Comparison of ENCODE assay signal across 8 cellular contexts in the genomic region with DNA sequence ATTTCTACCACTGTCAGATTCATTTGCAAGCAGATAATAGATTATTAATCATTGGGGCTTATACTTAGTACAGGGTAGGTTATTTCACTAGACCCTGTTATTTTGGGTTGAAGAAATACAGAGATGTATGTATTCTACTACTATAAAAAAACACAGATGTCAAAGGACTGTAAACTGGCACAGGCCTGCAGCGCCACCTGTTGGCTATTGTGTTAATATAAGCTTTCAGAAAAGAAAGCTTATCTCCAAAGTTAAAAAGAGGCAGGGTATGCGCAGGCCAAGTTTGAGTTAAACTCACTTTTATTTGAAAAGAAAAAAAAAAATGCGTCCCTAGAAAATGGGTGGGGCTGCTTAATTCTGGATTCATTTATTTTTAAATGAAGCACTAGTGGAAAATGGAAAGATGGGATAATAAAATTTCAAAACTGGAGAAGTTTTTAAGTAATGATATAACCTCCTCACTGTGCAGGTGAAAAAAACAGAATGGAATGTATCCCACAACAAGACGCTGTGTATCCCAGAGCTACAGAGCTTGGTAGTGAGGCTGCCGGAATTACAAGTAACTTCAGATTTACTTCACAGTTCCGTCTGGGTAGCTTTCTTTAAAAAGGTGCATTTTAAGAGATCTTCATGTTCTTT.
DNase-seq lines count a peak whose midpoint lies in the region; ATAC-seq and TF ChIP-seq lines count a peak whose summit lies in the region.

No MANE protein-coding gene starts in this region.

- H3K36me3 ChIP-seq in Karpas-422 (ENCODE audit: insufficient read depth, low read length) (no peaks in the 10 kb centered on the region), adrenal gland (replicated peaks in 1 of 2) (no peaks in the 10 kb centered on the region)

- H2AFZ ChIP-seq in Karpas-422 (ENCODE audit: low read length), result no peak overlapping the region

- H3K4me1 ChIP-seq in Karpas-422 (ENCODE audit: low read length) (no peaks in the 10 kb centered on the region), adrenal gland (replicated peaks in 1 of 2) (peaks cover 0 to 16% of the 10 kb centered on the region in 2 donors)

- H3K9ac ChIP-seq in Karpas-422 (ENCODE audit: low read length), result no peak overlapping the region

- no peaks in the 10 kb centered on the region for H3K9me3 ChIP-seq in Karpas-422 (ENCODE audit: low read length)
- H3K9me3 ChIP-seq in adrenal gland (replicated peaks in 1 of 3), result no peaks in the 10 kb centered on the region

- no peak overlapping the region for H3K4me2 ChIP-seq in Karpas-422 (ENCODE audit: low read depth, low read length, poor library complexity, severe bottlenecking)

- 30 to 38% (median 34%) methylated on average over 6 of the region's 6 CpGs for WGBS in adrenal gland, 4 donors

- no peaks in the 10 kb centered on the region for H3K27me3 ChIP-seq in Karpas-422 (ENCODE audit: low read length)
- H3K27me3 ChIP-seq in adrenal gland, result no peaks in the 10 kb centered on the region

- no peak overlapping the region for H3K4me3 ChIP-seq in Karpas-422 (ENCODE audit: low read length)
- H3K4me3 ChIP-seq in adrenal gland, result no peak overlapping the region
- H3K4me3 ChIP-seq in retinal pigment epithelial cell (ENCODE audit: low read length), result no peak overlapping the region

- TF ChIP-seq CTCF in adrenal gland (IDR thresholded peaks at IDR 0.05) (peak; percentile 79 to 94 (median 83)), retinal pigment epithelial cell (conservative IDR thresholded peaks at IDR 0.05; ENCODE audit: low read depth, low read length) (peak; percentile 69)

- TF ChIP-seq POLR2A in adrenal gland (IDR thresholded peaks at IDR 0.05), result no peak

- DNase-seq in A172 (ENCODE audit: low spot score), result peak; percentile 54
- peak; percentile 82 for DNase-seq in Karpas-422
- DNase-seq in T follicular helper cell (ENCODE audit: low read depth), result peak; percentile 37
- DNase-seq in adrenal gland, result peak; percentile 43 to 89 (median 68)
- DNase-seq in left ventricle myocardium superior, result peak; percentile 85
- DNase-seq in retinal pigment epithelial cell (ENCODE audit: low read depth), result peak; percentile 10

- ATAC-seq in GM18519 (IDR thresholded peaks at IDR 0.05; ENCODE audit: low FRiP score, unreplicated experiment) (peak; percentile 70), left ventricle myocardium superior (peak; percentile 75), GM21825 (IDR thresholded peaks at IDR 0.05; ENCODE audit: unreplicated experiment) (no peak)

- H3K9me2 ChIP-seq in Karpas-422 (replicated peaks; ENCODE audit: insufficient read depth, low read length), result no peaks in the 10 kb centered on the region

- H3K27ac ChIP-seq in Karpas-422 (ENCODE audit: low read length) (no peak overlapping the region), adrenal gland (no peak overlapping the region)

- no peaks in the 10 kb centered on the region for H4K20me1 ChIP-seq in Karpas-422 (ENCODE audit: insufficient read depth, low read depth, low read length)

- intact Hi-C loops in adrenal gland (cut with DNase I), result loop anchor here in 1 of 2 donors (5.0 kb wide), 1 partner anchor 157 kb away; no protein-coding TSS in a partner anchor
- intact Hi-C loops in left ventricle myocardium superior (cut with micrococcal nuclease), result loop anchor here (5.0 kb wide), 3 partner anchors 87 to 548 kb away; no protein-coding TSS in a partner anchor

- H3K79me2 ChIP-seq in Karpas-422 (ENCODE audit: low read length), result no peaks in the 10 kb centered on the region

Comparison
In these comparisons a context has a peak if more than half of its experiments do, and no peak if none do; other contexts are left out.
1. DNase-seq: peak in every context shown above with its lines; median percentile 85 in left ventricle myocardium superior; 82 in Karpas-422; 68 in adrenal gland; 54 in A172; 37 in T follicular helper cell; 10 in retinal pigment epithelial cell.